Comparison of ENCODE assay signal across 18 cellular contexts in the genomic region with DNA sequence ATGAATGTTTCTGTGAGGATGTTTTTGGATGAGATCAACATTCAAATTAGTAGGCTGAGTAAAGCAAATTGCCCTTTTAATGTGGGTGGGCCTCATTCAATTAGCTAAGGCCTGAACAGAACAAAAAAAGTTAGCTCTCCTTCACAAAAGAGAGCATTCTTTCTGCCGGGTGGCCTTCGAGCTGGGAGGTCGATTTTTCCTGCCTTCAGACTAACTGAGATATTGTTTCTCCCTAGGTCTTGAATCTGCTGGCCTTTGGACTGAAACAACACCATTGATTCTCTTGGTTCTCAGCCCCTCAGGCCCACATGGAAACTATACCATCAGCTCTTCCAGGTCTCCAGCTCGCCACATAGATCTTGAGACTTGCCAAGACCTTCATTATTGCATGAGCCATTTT. TPM values are rescaled to one million over a fixed set of nuclear protein-coding genes. Genes with fewer than 3 reads are reported as not detected.
DNase-seq lines count a peak whose midpoint lies in the region; ATAC-seq and TF ChIP-seq lines count a peak whose summit lies in the region.
"Had no signal": no experiment of that assay in that cellular context is flagged by ENCODE, and none has a peak within 500 bp of the region (broad histone marks: within the 10 kb centered on the region; RNA-seq: fewer than 3 reads in every experiment).

No MANE protein-coding gene starts in this region.

- no peaks in the 10 kb centered on the region for H3K27me3 ChIP-seq in GM23338 (ENCODE audit: insufficient read depth)
- H3K27me3 ChIP-seq in SJCRH30 = no peaks in the 10 kb centered on the region
- H3K27me3 ChIP-seq in neural progenitor cell = no peaks in the 10 kb centered on the region
- no peaks in the 10 kb centered on the region for H3K27me3 ChIP-seq in endodermal cell (ENCODE audit: control insufficient read depth, insufficient read depth, low read length, poor library complexity, severe bottlenecking)
- H3K27me3 ChIP-seq: BE2C had no signal

- no peak overlapping the region for H3K4me3 Mint-ChIP-seq in GM23338
- H3K4me3 Mint-ChIP-seq in neural progenitor cell = no peak overlapping the region
- no peak overlapping the region for H3K4me3 Mint-ChIP-seq in endodermal cell
- H3K4me3 Mint-ChIP-seq: CD4-positive, alpha-beta memory T cell; IgD-negative memory B cell had no signal

- H3K36me3 Mint-ChIP-seq in GM23338 (ENCODE audit: low read depth) (no peaks in the 10 kb centered on the region), neural progenitor cell (peaks cover 9% of the 10 kb centered on the region), endodermal cell (ENCODE audit: low read depth) (no peaks in the 10 kb centered on the region)
- H3K36me3 Mint-ChIP-seq: CD4-positive, alpha-beta memory T cell; IgD-negative memory B cell had no signal

- H3K9me3 Mint-ChIP-seq in GM23338 (no peaks in the 10 kb centered on the region), neural progenitor cell (peaks cover 7% of the 10 kb centered on the region), endodermal cell (no peaks in the 10 kb centered on the region)

- H3K9ac ChIP-seq in neural progenitor cell (no peak overlapping the region), endodermal cell (ENCODE audit: extremely low read depth, low read length, poor library complexity, severe bottlenecking) (no peak overlapping the region)

- DNase-seq in GM23338 (ENCODE audit: low spot score) (peak; percentile 44), SJCRH30 (peak; percentile 38 to 60), foreskin melanocyte (peak; percentile 71), neural progenitor cell (ENCODE audit: low spot score) (peak; percentile 53), endodermal cell (no peak), posterior vena cava (ENCODE audit: low spot score) (no peak)
- DNase-seq: BE2C; CD4-positive, alpha-beta memory T cell; COR-L47; DND-41; GF-D8 had no signal

- peaks cover 11% of the 10 kb centered on the region; the same call in 2 of the 3 replicates for H3K4me1 Mint-ChIP-seq in GM23338
- peaks cover 42% of the 10 kb centered on the region for H3K4me1 Mint-ChIP-seq in neural progenitor cell
- H3K4me1 Mint-ChIP-seq in endodermal cell = no peaks in the 10 kb centered on the region
- H3K4me1 Mint-ChIP-seq: CD4-positive, alpha-beta memory T cell; IgD-negative memory B cell had no signal

- H3K27ac ChIP-seq in GM23338 (ENCODE audit: low read depth) = peak overlapping the region; percentile 80
- H3K27ac ChIP-seq in SJCRH30 = peak overlapping the region; percentile 53
- no peak overlapping the region for H3K27ac ChIP-seq in neural progenitor cell
- H3K27ac ChIP-seq in endodermal cell (ENCODE audit: low read depth, low read length) = no peak overlapping the region
- H3K27ac ChIP-seq: A549, C4-2B had no signal

- intact Hi-C loops in posterior vena cava (cut with DNase I) = no loop called here

- H3K36me3 ChIP-seq in GM23338 (ENCODE audit: insufficient read depth) = no peaks in the 10 kb centered on the region
- no peaks in the 10 kb centered on the region for H3K36me3 ChIP-seq in SJCRH30
- H3K36me3 ChIP-seq in neural progenitor cell = no peaks in the 10 kb centered on the region
- no peaks in the 10 kb centered on the region for H3K36me3 ChIP-seq in endodermal cell (ENCODE audit: control insufficient read depth, insufficient read depth, low read length)
- H3K36me3 ChIP-seq: BE2C had no signal

- 71 to 76% methylated on average over 4 of the region's 4 CpGs for WGBS in endodermal cell (ENCODE audit: insufficient coverage in 1 of 2, insufficient read length in 1 of 2), 2 experiments

- H3K4me1 ChIP-seq in GM23338 (ENCODE audit: insufficient read depth) (peaks cover 33% of the 10 kb centered on the region), SJCRH30 (peaks cover 4% of the 10 kb centered on the region; the same call in 1 of the 2 replicates), neural progenitor cell (peaks cover 35% of the 10 kb centered on the region), endodermal cell (ENCODE audit: control insufficient read depth, insufficient read depth, low read length) (no peaks in the 10 kb centered on the region)
- H3K4me1 ChIP-seq: A549, BE2C had no signal

- H2AFZ ChIP-seq in GM23338 (no peak overlapping the region), neural progenitor cell (replicated peaks) (no peak overlapping the region)

- no peaks in the 10 kb centered on the region for H3K79me2 ChIP-seq in GM23338 (replicated peaks; ENCODE audit: insufficient read depth)
- no peaks in the 10 kb centered on the region for H3K79me2 ChIP-seq in neural progenitor cell (ENCODE audit: low read depth)

- no peaks in the 10 kb centered on the region for H3K9me2 ChIP-seq in GM23338 (ENCODE audit: insufficient read depth)

- TF ChIP-seq CTCF in GM23338 (conservative IDR thresholded peaks at IDR 0.05; ENCODE audit: low read depth in 2 of 2) (no peak), neural progenitor cell (IDR thresholded peaks at IDR 0.05) (no peak), endodermal cell (conservative IDR thresholded peaks at IDR 0.05) (no peak)

- H3K4me3 ChIP-seq in GM23338 = no peak overlapping the region
- H3K4me3 ChIP-seq in SJCRH30 = no peak overlapping the region
- no peak overlapping the region for H3K4me3 ChIP-seq in neural progenitor cell
- H3K4me3 ChIP-seq in endodermal cell (ENCODE audit: low read length) = no peak overlapping the region
- H3K4me3 ChIP-seq: A549 had no signal

- ATAC-seq in GM23338 (peak; percentile 58), HG02840 (IDR thresholded peaks at IDR 0.05; ENCODE audit: low FRiP score, unreplicated experiment) (no peak), GM19351 (IDR thresholded peaks at IDR 0.05; ENCODE audit: unreplicated experiment) (no peak)
- ATAC-seq: A549, HCT116 had no signal

- H4K20me1 ChIP-seq in GM23338 (replicated peaks; ENCODE audit: insufficient read depth) = no peaks in the 10 kb centered on the region
- H4K20me1 ChIP-seq in neural progenitor cell (ENCODE audit: low read depth) = no peaks in the 10 kb centered on the region

- H3F3A ChIP-seq in GM23338 (replicated peaks; ENCODE audit: low read depth) = no peaks in the 10 kb centered on the region
- H3F3A ChIP-seq in neural progenitor cell (ENCODE audit: low read depth) = peaks cover 20% of the 10 kb centered on the region

- H3K4me2 ChIP-seq in GM23338 = peak overlapping the region; percentile 28; the same call in 1 of the 2 replicates
- H3K4me2 ChIP-seq in neural progenitor cell = no peak overlapping the region
- H3K4me2 ChIP-seq: A549 had no signal

- H3K27me3 Mint-ChIP-seq in GM23338 (ENCODE audit: insufficient read depth, low read depth, poor library complexity) = peaks cover 2% of the 10 kb centered on the region
- H3K27me3 Mint-ChIP-seq in neural progenitor cell (ENCODE audit: insufficient read depth, low read depth) = no peaks in the 10 kb centered on the region
- no peaks in the 10 kb centered on the region for H3K27me3 Mint-ChIP-seq in endodermal cell (ENCODE audit: insufficient read depth)
- H3K27me3 Mint-ChIP-seq: CD4-positive, alpha-beta memory T cell; IgD-negative memory B cell had no signal

- H3K27ac Mint-ChIP-seq in GM23338 = no peak overlapping the region
- H3K27ac Mint-ChIP-seq in neural progenitor cell = no peak overlapping the region
- no peak overlapping the region for H3K27ac Mint-ChIP-seq in endodermal cell
- H3K27ac Mint-ChIP-seq: CD4-positive, alpha-beta memory T cell; IgD-negative memory B cell had no signal

- H3K9me3 ChIP-seq in SJCRH30 (replicated peaks) = no peaks in the 10 kb centered on the region
- no peaks in the 10 kb centered on the region for H3K9me3 ChIP-seq in neural progenitor cell (ENCODE audit: low read depth)
- H3K9me3 ChIP-seq in endodermal cell (ENCODE audit: control insufficient read depth, low read length) = no peaks in the 10 kb centered on the region
- H3K9me3 ChIP-seq: A549, BE2C had no signal

TF ChIP-seq in GM23338, 12 proteins besides CTCF, POLR2A, EP300 and RAD21 (continues in another document):
- TF ChIP-seq STAT1 (IDR thresholded peaks at IDR 0.05; ENCODE audit: unreplicated experiment) (no peak), POLR2AphosphoS5 (IDR thresholded peaks at IDR 0.05; ENCODE audit: low read depth) (no peak), NANOG (IDR thresholded peaks at IDR 0.05; ENCODE audit: borderline replicate concordance) (no peak)

RNA-seq across cellular contexts. Expression of a gene that starts 29.1 kb away (rescaled TPM):
- total RNA-seq in GM23338 (2014; rRNA removed; shearing (Covaris generic)) = 3.1 and 4.8 TPM in 2 replicates
- 0.78 and 0.94 TPM in 2 replicates for polyA plus RNA-seq in GM23338 (2016; fragmentation: Nextera tagmentation; extraction: Ambion mirVana)
- total RNA-seq in SJCRH30 (2014; rRNA removed; shearing (Covaris generic)) = 10.4 and 12.4 TPM in 2 replicates
- total RNA-seq in neural progenitor cell (ENCODE audit: low replicate concordance) = 1.1 and 1.2 TPM in 2 replicates
- 10 to 100 TPM in 1 of 2 donors, 1 to 10 TPM in 1; 8.6 to 21.0 TPM for total RNA-seq in endodermal cell
- 33.0 TPM for polyA plus RNA-seq in endodermal cell (2013, experiment 1 of 2)
- 38.5 TPM for polyA plus RNA-seq in endodermal cell (2013, experiment 2 of 2)
- total RNA-seq in posterior vena cava = 1 to 10 TPM; 3.3 to 6.8 TPM
- polyA plus RNA-seq: A549; AG04450; CD4-positive, alpha-beta memory T cell; IgD-negative memory B cell had no signal

Comparison
In these comparisons a context has a peak if more than half of its experiments do, and no peak if none do; other contexts are left out.
1. DNase-seq: peak in GM23338 (single experiment), SJCRH30 (2 of 2), foreskin melanocyte (single experiment) and neural progenitor cell (single experiment); none in endodermal cell (single experiment) and posterior vena cava (single experiment).
2. H3K27ac ChIP-seq: peak in GM23338 (single experiment) and SJCRH30 (single experiment); none in neural progenitor cell (single experiment) and endodermal cell (single experiment).